Comparison of ENCODE assay signal across 8 cellular contexts in genomic region chr13:113410472-113411201, GRCh38. TPM values are rescaled to one million over a fixed set of nuclear protein-coding genes. Genes with fewer than 3 reads are reported as not detected.
DNase-seq lines count a peak whose midpoint lies in the region; ATAC-seq, FAIRE-seq and TF ChIP-seq lines count a peak whose summit lies in the region.

No MANE protein-coding gene starts in this region.

- DNase-seq in ELF-1 (ENCODE audit: low read depth, low spot score): peak; percentile 20
- DNase-seq in RCC 7860 (ENCODE audit: low spot score): peak; percentile 98
- peak; percentile 96 for DNase-seq in fibroblast of mammary gland (ENCODE audit: low read depth)
- DNase-seq in gastrocnemius medialis: peak; percentile 92 to 96
- DNase-seq in NCI-H1048 (lab: John Stamatoyannopoulos, UW): no peak
- no peak for DNase-seq in COLO668 (lab: John Stamatoyannopoulos, UW; ENCODE audit: unreplicated experiment)
- no peak for DNase-seq in MM.1S

- peak; percentile 76 to 85 for TF ChIP-seq POLR2A in gastrocnemius medialis (IDR thresholded peaks at IDR 0.05)

- peak overlapping the region; percentile 99 to 100 (median 100) for H3K27ac ChIP-seq in gastrocnemius medialis
- no peak overlapping the region for H3K27ac ChIP-seq in MM.1S (ENCODE audit: low read length)

- H3K4me2 ChIP-seq in MM.1S (ENCODE audit: low read depth, low read length): no peak overlapping the region

- TF ChIP-seq CTCF in fibroblast of mammary gland (conservative IDR thresholded peaks at IDR 0.05; ENCODE audit: control insufficient read depth, insufficient read depth, low read depth, low read length) (no peak), gastrocnemius medialis (IDR thresholded peaks at IDR 0.05 in 4 of 5, conservative IDR thresholded peaks at IDR 0.05 in 1 of 5) (no peak), MM.1S (IDR thresholded peaks at IDR 0.05; ENCODE audit: low read length) (no peak)

- H3K4me3 ChIP-seq in fibroblast of mammary gland (ENCODE audit: control insufficient read depth, low read depth, low read length): peak overlapping the region; percentile 37
- H3K4me3 ChIP-seq in gastrocnemius medialis: peak overlapping the region; percentile 54 to 76 (median 64)
- H3K4me3 ChIP-seq in MM.1S (ENCODE audit: low read length): no peak overlapping the region

- H2AFZ ChIP-seq in MM.1S (ENCODE audit: low read length): no peak overlapping the region

- H3K9me2 ChIP-seq in MM.1S (replicated peaks; ENCODE audit: insufficient read depth, low read length): no peaks in the 10 kb centered on the region

- peak; percentile 64 to 65 for ATAC-seq in gastrocnemius medialis
- no peak for ATAC-seq in GM18867 (IDR thresholded peaks at IDR 0.05; ENCODE audit: unreplicated experiment)

- H3K9me3 ChIP-seq in gastrocnemius medialis: no peaks in the 10 kb centered on the region
- no peaks in the 10 kb centered on the region for H3K9me3 ChIP-seq in MM.1S (replicated peaks; ENCODE audit: insufficient read depth, low read length)

- in situ Hi-C loops in gastrocnemius medialis (cut with MboI; ENCODE audit: low sequenced_read_pairs in 4 of 4): no loop called here

- no peaks in the 10 kb centered on the region for H3K79me2 ChIP-seq in MM.1S (ENCODE audit: low read length)

- no peaks in the 10 kb centered on the region for H3F3A ChIP-seq in MM.1S (ENCODE audit: insufficient read depth, low read length)

- peak; percentile 92 for FAIRE-seq in RCC 7860 (lab: Jason Lieb, UNC)

- H3K36me3 ChIP-seq in gastrocnemius medialis (peaks cover 0 to 31% of the 10 kb centered on the region in 2 donors), MM.1S (replicated peaks; ENCODE audit: insufficient read depth, low read length) (no peaks in the 10 kb centered on the region)

- H3K9ac ChIP-seq in MM.1S (ENCODE audit: low read length): no peak overlapping the region

- no peaks in the 10 kb centered on the region for H3K27me3 ChIP-seq in gastrocnemius medialis
- peaks cover 72% of the 10 kb centered on the region for H3K27me3 ChIP-seq in MM.1S (replicated peaks; ENCODE audit: insufficient read depth, low read length)

- H3K4me1 ChIP-seq in gastrocnemius medialis: peaks cover 55 to 56% of the 10 kb centered on the region in 2 donors
- no peaks in the 10 kb centered on the region for H3K4me1 ChIP-seq in MM.1S (ENCODE audit: low read length)

- intact Hi-C loops in gastrocnemius medialis (cut with DNase I; ENCODE audit: low total_unique reads): loop anchor here (2.0 to 10.0 kb wide), 3 partner anchors 42 to 414 kb away; partner anchors contain the start of genes ADPRHL1 and DCUN1D2

- no peaks in the 10 kb centered on the region for H4K20me1 ChIP-seq in MM.1S (ENCODE audit: insufficient read depth, low read length)

RNA-seq across cellular contexts. Expression of gene ADPRHL1, which starts 42.7 kb away (rescaled TPM):
- 100 to 1,000 TPM; 224 to 354 (median 295) TPM for total RNA-seq in gastrocnemius medialis

RNA-seq across cellular contexts. Expression of gene GRTP1, which starts 46.7 kb away (rescaled TPM):
- total RNA-seq in gastrocnemius medialis: 1 to 10 TPM; 2.6 to 8.8 (median 6.0) TPM

Comparison
In these comparisons a context has a peak if more than half of its experiments do, and no peak if none do; other contexts are left out.
1. DNase-seq: peak in ELF-1 (single experiment), RCC 7860 (single experiment), fibroblast of mammary gland (single experiment) and gastrocnemius medialis (2 of 2); none in NCI-H1048 (single experiment), COLO668 (single experiment) and MM.1S (single experiment).